In genomic region chr1:145705634-145706033, GRCh38 we compare ENCODE assay signal across 19 cellular contexts. TPM values are rescaled to one million over a fixed set of nuclear protein-coding genes. Genes with fewer than 3 reads are reported as not detected.
A peak's percentile ranks its signal among the peaks of the same experiment; 100 is the strongest.
DNase-seq lines count a peak whose midpoint lies in the region; FAIRE-seq and TF ChIP-seq lines count a peak whose summit lies in the region.
"Had no signal": no experiment of that assay in that cellular context is flagged by ENCODE, and none has a peak within 500 bp of the region (broad histone marks: within the 10 kb centered on the region; RNA-seq: fewer than 3 reads in every experiment).

No MANE protein-coding gene starts in this region.

- H3K27me3 ChIP-seq in SJSA1 (replicated peaks) (no peaks in the 10 kb centered on the region), keratinocyte (ENCODE audit: control insufficient read depth, extremely low read depth, insufficient read depth, low read length) (no peaks in the 10 kb centered on the region), trophoblast cell (ENCODE audit: insufficient read depth, low read length) (no peaks in the 10 kb centered on the region), sigmoid colon (no peaks in the 10 kb centered on the region)

- H3K79me2 ChIP-seq in keratinocyte (ENCODE audit: control insufficient read depth, insufficient read depth, low read length) (no peaks in the 10 kb centered on the region), trophoblast cell (ENCODE audit: control insufficient read depth, insufficient read depth, low read length, poor library complexity) (peaks cover 9% of the 10 kb centered on the region)

- no peaks in the 10 kb centered on the region for H3K36me3 Mint-ChIP-seq in activated CD4-positive, alpha-beta memory T cell treated with anti-CD3 and anti-CD28 coated beads for 36 hours
- H3K36me3 Mint-ChIP-seq: CD4-positive, CD25-positive, alpha-beta regulatory T cell had no signal

- peak overlapping the region; percentile 70 for H2BK5ac ChIP-seq in trophoblast cell (ENCODE audit: low read depth, low read length, poor library complexity)

- CTCF ChIA-PET in HEK293 (lab: Yijun Ruan, JAX): no interaction called here
- CTCF ChIA-PET in activated CD4-positive, alpha-beta memory T cell treated with anti-CD3 and anti-CD28 coated beads for 36 hours (lab: Charles Lee): no interaction called here

- DNase-seq in SJSA1 (ENCODE audit: low read depth in 1 of 2, low spot score in 2 of 2) (no peak), keratinocyte (ENCODE audit: low read depth, low spot score) (no peak), trophoblast cell (no peak), sigmoid colon (no peak), HCEC 1CT (no peak)
- no peak for DNase-seq in activated CD4-positive, alpha-beta memory T cell treated with anti-CD3 and anti-CD28 coated beads for 36 hours
- DNase-seq: CD4-positive, CD25-positive, alpha-beta regulatory T cell; COR-L47; DMS 273 treated with DMSO at 0.1 percent for 48 hours; DND-41; KBM-7; NCI-H1092 treated with DMSO at 0.1 percent for 48 hours; NCI-H1436 treated with DMSO at 0.1 percent for 48 hours; NCI-H1930; NCI-H510A had no signal

- H4K20me1 ChIP-seq in keratinocyte (ENCODE audit: control insufficient read depth, extremely low read depth, insufficient read depth, low read length): no peaks in the 10 kb centered on the region

- H3K18ac ChIP-seq in trophoblast cell (ENCODE audit: low read length): no peak overlapping the region

- intact Hi-C loops in sigmoid colon (cut with DNase I): no loop called here
- intact Hi-C loops in activated CD4-positive, alpha-beta memory T cell treated with anti-CD3 and anti-CD28 coated beads for 36 hours (cut with micrococcal nuclease): no loop called here

- no peak for FAIRE-seq in keratinocyte (lab: Jason Lieb, UNC)
- FAIRE-seq: GM12878, H1 had no signal

- peak overlapping the region; percentile 27 for H3K4ac ChIP-seq in trophoblast cell (ENCODE audit: low read depth, low read length)

- no peaks in the 10 kb centered on the region for H3K4me1 Mint-ChIP-seq in activated CD4-positive, alpha-beta memory T cell treated with anti-CD3 and anti-CD28 coated beads for 36 hours (ENCODE audit: low read depth)
- H3K4me1 Mint-ChIP-seq: CD4-positive, CD25-positive, alpha-beta regulatory T cell had no signal

- peak overlapping the region; percentile 45 for H4K8ac ChIP-seq in trophoblast cell (ENCODE audit: low read depth, low read length)

- peak overlapping the region; percentile 82 for H2BK120ac ChIP-seq in trophoblast cell (ENCODE audit: insufficient read depth, low read length, poor library complexity)

- H3K9me3 Mint-ChIP-seq in activated CD4-positive, alpha-beta memory T cell treated with anti-CD3 and anti-CD28 coated beads for 36 hours: no peaks in the 10 kb centered on the region
- H3K9me3 Mint-ChIP-seq: CD4-positive, CD25-positive, alpha-beta regulatory T cell had no signal

- H3K4me1 ChIP-seq in HEK293 (ENCODE audit: control insufficient read depth, insufficient read depth, low read length) (no peaks in the 10 kb centered on the region), SJSA1 (replicated peaks) (peaks cover 41% of the 10 kb centered on the region), keratinocyte (ENCODE audit: control insufficient read depth, extremely low read depth, insufficient read depth, low read length) (peaks cover 20% of the 10 kb centered on the region), trophoblast cell (ENCODE audit: control insufficient read depth in 1 of 2, insufficient read depth in 2 of 2, low read length in 2 of 2) (peaks cover 20 to 30% of the 10 kb centered on the region in 2 experiments), sigmoid colon (no peaks in the 10 kb centered on the region)

- H3K27ac Mint-ChIP-seq in activated CD4-positive, alpha-beta memory T cell treated with anti-CD3 and anti-CD28 coated beads for 36 hours: no peak overlapping the region
- H3K27ac Mint-ChIP-seq: CD4-positive, CD25-positive, alpha-beta regulatory T cell had no signal

- peak overlapping the region; percentile 63 for H2BK12ac ChIP-seq in trophoblast cell (ENCODE audit: low read length)

- H3K9me3 ChIP-seq in HEK293 (ENCODE audit: control insufficient read depth, insufficient read depth, low read depth, low read length): no peaks in the 10 kb centered on the region
- no peaks in the 10 kb centered on the region for H3K9me3 ChIP-seq in SJSA1 (replicated peaks)
- H3K9me3 ChIP-seq in keratinocyte (ENCODE audit: control insufficient read depth, low read depth, low read length): no peaks in the 10 kb centered on the region
- H3K9me3 ChIP-seq in trophoblast cell (ENCODE audit: insufficient read depth, low read depth, low read length): no peaks in the 10 kb centered on the region
- H3K9me3 ChIP-seq in sigmoid colon: no peaks in the 10 kb centered on the region

- H3K9ac ChIP-seq in keratinocyte (ENCODE audit: control insufficient read depth, extremely low read depth, insufficient read depth, low read length) (peak overlapping the region; percentile 1), trophoblast cell (ENCODE audit: low read length) (no peak overlapping the region)

- no peak for TF ChIP-seq CTCF in HEK293 (tag by site-specific recombination; IDR thresholded peaks at IDR 0.05)
- no peak for TF ChIP-seq CTCF in keratinocyte (optimal IDR thresholded peaks at IDR 0.05 in 1 of 3, IDR thresholded peaks at IDR 0.05 in 1 of 3, conservative IDR thresholded peaks at IDR 0.05 in 1 of 3; ENCODE audit: extremely low read depth in 1 of 3, insufficient read depth in 2 of 3, low read length in 3 of 3)
- no peak for TF ChIP-seq CTCF in sigmoid colon (IDR thresholded peaks at IDR 0.05)

- H4K12ac ChIP-seq in trophoblast cell (ENCODE audit: low read depth, low read length): no peak overlapping the region

- no peak for TF ChIP-seq POLR2A in sigmoid colon (IDR thresholded peaks at IDR 0.05)

- WGBS in trophoblast cell (ENCODE audit: extremely low coverage, insufficient coverage, insufficient read length): no CpG with 5 or more reads among the region's 7 CpGs
- 91 to 93% methylated on average over 7 of the region's 7 CpGs for WGBS in sigmoid colon, 2 donors

- H4K91ac ChIP-seq in trophoblast cell (ENCODE audit: low read depth, low read length): peak overlapping the region; percentile 85

- H3K14ac ChIP-seq in trophoblast cell (ENCODE audit: low read length): no peak overlapping the region

- H3K4me2 ChIP-seq in keratinocyte (ENCODE audit: control insufficient read depth, extremely low read depth, insufficient read depth, low read depth, low read length) (peak overlapping the region; percentile 57), trophoblast cell (ENCODE audit: low read length) (peak overlapping the region; percentile 21)

- H3K27ac ChIP-seq in HEK293 (ENCODE audit: extremely low read depth, low read depth, low read length): no peak overlapping the region
- H3K27ac ChIP-seq in SJSA1: peak overlapping the region; percentile 80; the same call in 1 of the 2 replicates
- H3K27ac ChIP-seq in keratinocyte (ENCODE audit: control insufficient read depth, insufficient read depth, low read length): peak overlapping the region; percentile 43
- H3K27ac ChIP-seq in trophoblast cell (ENCODE audit: low read depth, low read length): peak overlapping the region; percentile 95
- no peak overlapping the region for H3K27ac ChIP-seq in sigmoid colon

- peaks cover 35% of the 10 kb centered on the region for H3K79me1 ChIP-seq in trophoblast cell (ENCODE audit: low read length)

- H3K4me3 Mint-ChIP-seq in activated CD4-positive, alpha-beta memory T cell treated with anti-CD3 and anti-CD28 coated beads for 36 hours: no peak overlapping the region
- H3K4me3 Mint-ChIP-seq: CD4-positive, CD25-positive, alpha-beta regulatory T cell had no signal

- H3K9me1 ChIP-seq in keratinocyte (ENCODE audit: control insufficient read depth, extremely low read depth, insufficient read depth, low read length): no peaks in the 10 kb centered on the region

- H3K23ac ChIP-seq in trophoblast cell (ENCODE audit: low read length): no peak overlapping the region

- H2AFZ ChIP-seq in keratinocyte (ENCODE audit: control insufficient read depth, low read length) (no peak overlapping the region), trophoblast cell (ENCODE audit: insufficient read depth, low read length, poor library complexity) (no peak overlapping the region)

- no peaks in the 10 kb centered on the region for H3K36me3 ChIP-seq in HEK293 (ENCODE audit: control insufficient read depth in 2 of 2, insufficient read depth in 1 of 2, low read length in 2 of 2)
- no peaks in the 10 kb centered on the region for H3K36me3 ChIP-seq in SJSA1
- H3K36me3 ChIP-seq in keratinocyte (ENCODE audit: control insufficient read depth in 2 of 2, extremely low read depth in 1 of 2, insufficient read depth in 2 of 2, low read length in 2 of 2): no peaks in the 10 kb centered on the region
- no peaks in the 10 kb centered on the region for H3K36me3 ChIP-seq in trophoblast cell (ENCODE audit: control insufficient read depth in 1 of 2, insufficient read depth in 2 of 2, low read length in 2 of 2)
- no peaks in the 10 kb centered on the region for H3K36me3 ChIP-seq in sigmoid colon

- dilution Hi-C loops in keratinocyte (cut with MboI; ENCODE audit: extremely low pct_ligation_motif_present, low sequenced_read_pairs): no loop called here

- TF ChIP-seq EP300 in sigmoid colon (IDR thresholded peaks at IDR 0.05): no peak

- no peak overlapping the region for H3K4me3 ChIP-seq in HEK293 (ENCODE audit: low read depth, low read length)
- H3K4me3 ChIP-seq in SJSA1: no peak overlapping the region
- no peak overlapping the region for H3K4me3 ChIP-seq in keratinocyte (ENCODE audit: control insufficient read depth in 2 of 3, extremely low read depth in 1 of 3, insufficient read depth in 2 of 3, low read depth in 1 of 3, low read length in 3 of 3)
- H3K4me3 ChIP-seq in trophoblast cell (ENCODE audit: low read depth, low read length): no peak overlapping the region
- no peak overlapping the region for H3K4me3 ChIP-seq in sigmoid colon
- H3K4me3 ChIP-seq: GM12878 had no signal

- POLR2A ChIA-PET in HEK293 (lab: Yijun Ruan, JAX): no interaction called here
- POLR2A ChIA-PET in activated CD4-positive, alpha-beta memory T cell treated with anti-CD3 and anti-CD28 coated beads for 36 hours (lab: Charles Lee): no interaction called here

- no peak overlapping the region for H2AK5ac ChIP-seq in trophoblast cell (ENCODE audit: low read length)

- H3K27me3 Mint-ChIP-seq in activated CD4-positive, alpha-beta memory T cell treated with anti-CD3 and anti-CD28 coated beads for 36 hours: no peaks in the 10 kb centered on the region

RNA-seq across cellular contexts. Expression of gene PDZK1, which starts 1.5 kb away (rescaled TPM):
- 2.1 TPM in 1 of 2 replicates, not detected in the other for total RNA-seq in SJSA1 (2014; rRNA removed; shearing (Covaris generic))
- polyA plus RNA-seq in keratinocyte (0.08 to 0.21 TPM (median 0.15 TPM) in 3 replicates), sigmoid colon (1 to 10 TPM in 2 of 3 donors, under 1 TPM in 1; 0.51 to 9.7 (median 9.0) TPM)
- 0.75 TPM for polyA plus RNA-seq in keratinocyte (2011; ENCODE audit: low read depth)
- polyA plus RNA-seq in keratinocyte (2011; cell fraction: cytosol; rRNA removed): 0.22 and 0.27 TPM in 2 replicates
- 0.45 and 0.97 TPM in 2 replicates for polyA plus RNA-seq in keratinocyte (2011; cell fraction: nucleus; rRNA removed)
- 0.34 and 0.35 TPM in 2 replicates for polyA plus RNA-seq in keratinocyte (2012; ENCODE audit: low replicate concordance)
- polyA minus RNA-seq in keratinocyte: not detected in 3 replicates
- not detected for polyA minus RNA-seq in keratinocyte (2011; cell fraction: cytosol; rRNA and poly(A)+ RNA removed)
- polyA minus RNA-seq in keratinocyte (2011; cell fraction: nucleus; rRNA and poly(A)+ RNA removed): not detected in 2 replicates
- 34.7 and 36.3 TPM in 2 replicates for polyA plus RNA-seq in trophoblast cell (2013)
- total RNA-seq in sigmoid colon: not detected
- total RNA-seq in activated CD4-positive, alpha-beta memory T cell treated with anti-CD3 and anti-CD28 coated beads for 36 hours: not detected
- total RNA-seq: CD4-positive, CD25-positive, alpha-beta regulatory T cell; H1 had no signal

RNA-seq across cellular contexts. Expression of gene CD160, which starts 13.7 kb away (rescaled TPM):
- 0.18 TPM in 1 of 2 replicates, not detected in the other for total RNA-seq in SJSA1 (2014; rRNA removed; shearing (Covaris generic))
- polyA plus RNA-seq in keratinocyte (not detected in 3 replicates), sigmoid colon (under 1 TPM in 2 of 3 donors, not detected in 1; 0.31 to 0.60 TPM)
- not detected for polyA plus RNA-seq in keratinocyte (2011; ENCODE audit: low read depth)
- polyA plus RNA-seq in keratinocyte (2011; cell fraction: cytosol; rRNA removed): not detected in 2 replicates
- polyA plus RNA-seq in keratinocyte (2011; cell fraction: nucleus; rRNA removed): not detected in 2 replicates
- polyA plus RNA-seq in keratinocyte (2012; ENCODE audit: low replicate concordance): 0.06 and 0.56 TPM in 2 replicates
- polyA minus RNA-seq in keratinocyte: not detected in 3 replicates
- not detected for polyA minus RNA-seq in keratinocyte (2011; cell fraction: cytosol; rRNA and poly(A)+ RNA removed)
- polyA minus RNA-seq in keratinocyte (2011; cell fraction: nucleus; rRNA and poly(A)+ RNA removed): not detected in 2 replicates
- 0.28 and 0.30 TPM in 2 replicates for polyA plus RNA-seq in trophoblast cell (2013)
- total RNA-seq in sigmoid colon: not detected
- total RNA-seq in activated CD4-positive, alpha-beta memory T cell treated with anti-CD3 and anti-CD28 coated beads for 36 hours: under 1 TPM; 0.14 to 0.31 TPM
- total RNA-seq: CD4-positive, CD25-positive, alpha-beta regulatory T cell; H1 had no signal
- polyA plus RNA-seq: BJ, H1 had no signal

Comparison
In these comparisons a context has a peak if more than half of its experiments do, and no peak if none do; other contexts are left out.
1. H3K27ac ChIP-seq: peak in SJSA1 (single experiment), keratinocyte (single experiment) and trophoblast cell (single experiment); none in HEK293 (single experiment) and sigmoid colon (0 of 4).